In the genomic region with DNA sequence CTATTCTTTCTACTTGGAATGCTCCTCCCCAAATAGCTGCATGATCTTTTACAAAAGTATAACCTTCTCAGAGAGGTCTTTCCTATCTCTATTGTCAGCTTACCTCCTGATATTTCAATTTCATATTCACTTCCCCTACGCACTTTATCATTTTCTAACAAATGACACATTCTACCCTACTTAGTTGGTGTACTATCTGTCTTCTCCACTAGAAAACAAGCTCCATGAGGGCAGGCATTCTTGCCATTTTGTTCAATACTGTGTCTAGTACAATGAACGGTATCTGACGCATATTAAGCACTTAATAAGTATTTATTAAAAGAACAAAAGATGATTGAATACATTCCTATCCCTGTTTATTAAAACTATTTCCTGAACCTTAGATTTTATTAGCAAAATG, we compare ENCODE assay signal across 23 cellular contexts.
A peak's percentile ranks its signal among the peaks of the same experiment; 100 is the strongest.
DNase-seq lines count a peak whose midpoint lies in the region; ATAC-seq and TF ChIP-seq lines count a peak whose summit lies in the region.
"Had no signal": no experiment of that assay in that cellular context is flagged by ENCODE, and none has a peak within 500 bp of the region (broad histone marks: within the 10 kb centered on the region; RNA-seq: fewer than 3 reads in every experiment).

No MANE protein-coding gene starts in this region.

- no peak overlapping the region for H2AFZ ChIP-seq in OCI-LY1 (ENCODE audit: low read length)

- H3K9me2 ChIP-seq in OCI-LY1 (ENCODE audit: low read depth, low read length): no peaks in the 10 kb centered on the region

- no peak for DNase-seq in activated naive CD4-positive, alpha-beta T cell treated with anti-CD3 and anti-CD28 coated beads, Interleukin-2, amount 50 U/mL, for 16 hours
- no peak for DNase-seq in effector memory CD4-positive, alpha-beta T cell
- no peak for DNase-seq in Caco-2
- DNase-seq in prostate gland (ENCODE audit: low spot score): no peak
- DNase-seq: activated naive CD4-positive, alpha-beta T cell; colonic mucosa; DMS 273 treated with DMSO at 0.1 percent for 48 hours; effector CD8-positive, alpha-beta T cell; erythroblast; midbrain; NCI-H146; NCI-H2107; NCI-H446; NCI-H774; ovary; retina; SJCRH30; small intestine; upper lobe of left lung had no signal

- POLR2A ChIA-PET in Caco-2 (lab: Charles Lee): no interaction called here

- H3F3A ChIP-seq in OCI-LY1 (ENCODE audit: insufficient read depth, low read length): no peaks in the 10 kb centered on the region

- H3K27me3 ChIP-seq in OCI-LY1 (ENCODE audit: insufficient read depth, low read length): no peaks in the 10 kb centered on the region
- H3K27me3 ChIP-seq in effector memory CD4-positive, alpha-beta T cell (replicated peaks; ENCODE audit: control insufficient read depth, insufficient read depth, low read length, poor library complexity, severe bottlenecking): no peaks in the 10 kb centered on the region
- no peaks in the 10 kb centered on the region for H3K27me3 ChIP-seq in Caco-2 (replicated peaks; ENCODE audit: control insufficient read depth, insufficient read depth, low read length)
- no peaks in the 10 kb centered on the region for H3K27me3 ChIP-seq in prostate gland (replicated peaks; ENCODE audit: insufficient read depth)
- H3K27me3 ChIP-seq: colonic mucosa, ovary, SJCRH30, upper lobe of left lung had no signal

- peaks cover 23% of the 10 kb centered on the region for H3K36me3 ChIP-seq in OCI-LY1 (ENCODE audit: insufficient read depth, low read length)
- H3K36me3 ChIP-seq in effector memory CD4-positive, alpha-beta T cell (ENCODE audit: control insufficient read depth, insufficient read depth, low read length): peaks cover 3% of the 10 kb centered on the region
- no peaks in the 10 kb centered on the region for H3K36me3 ChIP-seq in Caco-2 (ENCODE audit: control insufficient read depth, insufficient read depth, low read length)
- H3K36me3 ChIP-seq in prostate gland: no peaks in the 10 kb centered on the region
- H3K36me3 ChIP-seq: colonic mucosa, ovary, SJCRH30, upper lobe of left lung had no signal

- CTCF ChIA-PET in Caco-2 (lab: Charles Lee): no interaction called here

- H3K4me1 Mint-ChIP-seq in activated naive CD4-positive, alpha-beta T cell treated with anti-CD3 and anti-CD28 coated beads, Interleukin-2, amount 50 U/mL, for 24 hours: peaks cover 61% of the 10 kb centered on the region
- peaks cover 24% of the 10 kb centered on the region for H3K4me1 Mint-ChIP-seq in Caco-2 (ENCODE audit: low read depth, unreplicated experiment)

- no peaks in the 10 kb centered on the region for H3K27me3 Mint-ChIP-seq in activated naive CD4-positive, alpha-beta T cell treated with anti-CD3 and anti-CD28 coated beads, Interleukin-2, amount 50 U/mL, for 24 hours
- H3K27me3 Mint-ChIP-seq in Caco-2 (ENCODE audit: insufficient read depth, unreplicated experiment): no peaks in the 10 kb centered on the region

- H3K4me3 Mint-ChIP-seq in activated naive CD4-positive, alpha-beta T cell treated with anti-CD3 and anti-CD28 coated beads, Interleukin-2, amount 50 U/mL, for 24 hours: no peak overlapping the region
- H3K4me3 Mint-ChIP-seq in Caco-2 (ENCODE audit: unreplicated experiment): no peak overlapping the region

- BruUV-seq in Caco-2 (replicated peaks; lab: Mats Ljungman, UMichigan): no TSS peak

- H4K20me1 ChIP-seq in OCI-LY1 (ENCODE audit: insufficient read depth, low read length): no peaks in the 10 kb centered on the region

- peaks cover 8% of the 10 kb centered on the region for H3K9me3 Mint-ChIP-seq in activated naive CD4-positive, alpha-beta T cell treated with anti-CD3 and anti-CD28 coated beads, Interleukin-2, amount 50 U/mL, for 24 hours
- H3K9me3 Mint-ChIP-seq in Caco-2 (ENCODE audit: unreplicated experiment): peaks cover 11% of the 10 kb centered on the region

- H3K4me2 ChIP-seq in OCI-LY1 (ENCODE audit: low read length): no peak overlapping the region

- no peak overlapping the region for H3K9ac ChIP-seq in OCI-LY1 (ENCODE audit: low read length)

- intact Hi-C loops in Caco-2 (cut with micrococcal nuclease; ENCODE audit: unreplicated experiment): no loop called here
- intact Hi-C loops in prostate gland (cut with DNase I): no loop called here

- peaks cover 3% of the 10 kb centered on the region; the same call in 1 of the 2 replicates for H3K79me2 ChIP-seq in OCI-LY1 (ENCODE audit: insufficient read depth, low read length)

- WGBS in prostate gland: 97% methylated on average over 3 of the region's 3 CpGs

- peak overlapping the region; percentile 38 for H3K27ac Mint-ChIP-seq in activated naive CD4-positive, alpha-beta T cell treated with anti-CD3 and anti-CD28 coated beads, Interleukin-2, amount 50 U/mL, for 24 hours
- no peak overlapping the region for H3K27ac Mint-ChIP-seq in Caco-2 (ENCODE audit: unreplicated experiment)

- H3K27ac ChIP-seq in OCI-LY1 (ENCODE audit: low read depth, low read length, poor library complexity, severe bottlenecking): peak overlapping the region; percentile 21
- H3K27ac ChIP-seq in effector memory CD4-positive, alpha-beta T cell (ENCODE audit: insufficient read depth, low read length, poor library complexity, severe bottlenecking): peak overlapping the region; percentile 14
- no peak overlapping the region for H3K27ac ChIP-seq in prostate gland
- H3K27ac ChIP-seq: C4-2B, colonic mucosa, ovary, SJCRH30, upper lobe of left lung had no signal

- H3K36me3 Mint-ChIP-seq in activated naive CD4-positive, alpha-beta T cell treated with anti-CD3 and anti-CD28 coated beads, Interleukin-2, amount 50 U/mL, for 24 hours: peaks cover 18% of the 10 kb centered on the region
- no peaks in the 10 kb centered on the region for H3K36me3 Mint-ChIP-seq in Caco-2 (ENCODE audit: insufficient read depth, unreplicated experiment)

- H3K9me3 ChIP-seq in OCI-LY1 (ENCODE audit: low read length) (no peaks in the 10 kb centered on the region), Caco-2 (no peaks in the 10 kb centered on the region), prostate gland (no peaks in the 10 kb centered on the region)
- no peaks in the 10 kb centered on the region for H3K9me3 ChIP-seq in effector memory CD4-positive, alpha-beta T cell (ENCODE audit: control insufficient read depth, low read length)
- H3K9me3 ChIP-seq: colonic mucosa, ovary, SJCRH30, upper lobe of left lung had no signal

- no peak overlapping the region for H3K4me3 ChIP-seq in OCI-LY1 (ENCODE audit: low read depth, low read length, poor library complexity, severe bottlenecking)
- no peak overlapping the region for H3K4me3 ChIP-seq in effector memory CD4-positive, alpha-beta T cell (ENCODE audit: insufficient read depth, low read depth, low read length, poor library complexity, severe bottlenecking)
- no peak overlapping the region for H3K4me3 ChIP-seq in Caco-2 (ENCODE audit: low read depth, low read length)
- H3K4me3 ChIP-seq in prostate gland: no peak overlapping the region
- H3K4me3 ChIP-seq: colonic mucosa, ovary, SJCRH30, upper lobe of left lung had no signal

- TF ChIP-seq POLR2A in prostate gland (IDR thresholded peaks at IDR 0.05): no peak

- no peak for ATAC-seq in HG02623 (IDR thresholded peaks at IDR 0.05; ENCODE audit: unreplicated experiment)

- H3K4me1 ChIP-seq in OCI-LY1 (ENCODE audit: insufficient read depth, low read length, severe bottlenecking) (peaks cover 41% of the 10 kb centered on the region), Caco-2 (peaks cover 10% of the 10 kb centered on the region; the same call in 1 of the 2 replicates), prostate gland (replicated peaks) (no peaks in the 10 kb centered on the region)
- H3K4me1 ChIP-seq in effector memory CD4-positive, alpha-beta T cell (ENCODE audit: control insufficient read depth, insufficient read depth, low read length, poor library complexity, severe bottlenecking): peaks cover 23% of the 10 kb centered on the region
- H3K4me1 ChIP-seq: colonic mucosa, SJCRH30 had no signal

- no peak for TF ChIP-seq CTCF in OCI-LY1 (IDR thresholded peaks at IDR 0.05; ENCODE audit: low read length)
- no peak for TF ChIP-seq CTCF in Caco-2 (IDR thresholded peaks at IDR 0.05; ENCODE audit: insufficient read depth in 1 of 2, low read depth in 1 of 2, low read length in 1 of 2, severe bottlenecking in 1 of 2, unreplicated experiment in 1 of 2)
- no peak for TF ChIP-seq CTCF in prostate gland (IDR thresholded peaks at IDR 0.05)

Comparison
In these comparisons a context has a peak if more than half of its experiments do, and no peak if none do; other contexts are left out.
1. H3K27ac ChIP-seq: peak in OCI-LY1 (single experiment) and effector memory CD4-positive, alpha-beta T cell (single experiment); none in prostate gland (0 of 2).